8 cellular contexts compared by ENCODE assay signal in genomic region chr6:93685494-93685893, GRCh38.
"Had no signal": no experiment of that assay in that cellular context is flagged by ENCODE, and none has a peak within 500 bp of the region (broad histone marks: within the 10 kb centered on the region; RNA-seq: fewer than 3 reads in every experiment).

No MANE protein-coding gene starts in this region.

- ATAC-seq: GM23338, HCT116 had no signal

- H3K9ac ChIP-seq: GM23248 had no signal

- H3K27ac ChIP-seq: GM23248 had no signal

- H3K4me3 Mint-ChIP-seq: GM23338, HFFc6 had no signal

- H3K4me1 Mint-ChIP-seq: GM23338 had no signal

- H3K36me3 ChIP-seq: HAP-1 had no signal

- H3K4me2 ChIP-seq: GM23338 had no signal

- DNase-seq: GM23248, GOT3, H7, HCEC 1CT, HFFc6 had no signal

- H3K27ac Mint-ChIP-seq: GM23338, HFFc6 had no signal

- H2AFZ ChIP-seq: GM23248, GM23338 had no signal

- H3K9me3 Mint-ChIP-seq: GM23338 had no signal

- H3K4me3 ChIP-seq: GM23248, GM23338, HAP-1 had no signal

- H3K4me1 ChIP-seq: HAP-1 had no signal

- H3K9me3 ChIP-seq: HAP-1 had no signal
